Comparison of ENCODE assay signal across 22 cellular contexts in the genomic region with DNA sequence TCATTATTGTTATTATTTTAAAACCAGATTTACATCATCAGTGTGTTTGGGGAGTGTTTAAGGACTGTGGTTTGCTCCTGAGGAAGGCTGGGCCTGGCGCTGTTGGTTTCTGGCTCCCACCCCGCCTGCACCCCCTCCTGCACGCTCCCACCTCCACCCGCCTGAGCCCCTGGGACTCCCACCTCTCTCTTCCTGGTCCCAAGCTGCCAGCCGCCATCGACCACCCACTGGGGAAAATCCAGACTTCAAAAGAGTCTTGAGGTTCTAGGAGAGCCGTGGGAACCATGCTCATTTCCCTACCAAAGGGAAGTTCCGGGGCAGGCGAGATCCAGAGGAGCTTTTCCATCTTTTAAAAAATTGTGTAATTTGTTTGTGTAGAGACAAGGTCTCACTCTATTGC. TPM values are rescaled to one million over a fixed set of nuclear protein-coding genes. Genes with fewer than 3 reads are reported as not detected.
A peak's percentile ranks its signal among the peaks of the same experiment; 100 is the strongest.
DNase-seq lines count a peak whose midpoint lies in the region; ATAC-seq and TF ChIP-seq lines count a peak whose summit lies in the region.
"Had no signal": no experiment of that assay in that cellular context is flagged by ENCODE, and none has a peak within 500 bp of the region (broad histone marks: within the 10 kb centered on the region; RNA-seq: fewer than 3 reads in every experiment).

No MANE protein-coding gene starts in this region.

- H3K9ac ChIP-seq in BLaER1: no peak overlapping the region
- H3K9ac ChIP-seq in OCI-LY3 (ENCODE audit: low read length): peak overlapping the region; percentile 57; the same call in 1 of the 2 replicates
- H3K9ac ChIP-seq in endodermal cell (ENCODE audit: extremely low read depth, low read length, poor library complexity, severe bottlenecking): no peak overlapping the region
- H3K9ac ChIP-seq: GM23248 had no signal

- H3K27ac ChIP-seq in BLaER1 (no peak overlapping the region), GM23338 (ENCODE audit: low read depth) (no peak overlapping the region), OCI-LY3 (ENCODE audit: low read length) (peak overlapping the region; percentile 73), endodermal cell (ENCODE audit: low read depth, low read length) (no peak overlapping the region)
- H3K27ac ChIP-seq: A549, C4-2B, GM23248 had no signal

- H4K20me1 ChIP-seq in BLaER1 (no peaks in the 10 kb centered on the region), GM23338 (replicated peaks; ENCODE audit: insufficient read depth) (no peaks in the 10 kb centered on the region), OCI-LY3 (ENCODE audit: insufficient read depth, low read length) (no peaks in the 10 kb centered on the region)

- H3K79me2 ChIP-seq in GM23338 (replicated peaks; ENCODE audit: insufficient read depth) (no peaks in the 10 kb centered on the region), OCI-LY3 (ENCODE audit: low read length) (no peaks in the 10 kb centered on the region)

- ATAC-seq in GM23338 (no peak), GM19463 (IDR thresholded peaks at IDR 0.05; ENCODE audit: unreplicated experiment) (no peak), GM19351 (IDR thresholded peaks at IDR 0.05; ENCODE audit: unreplicated experiment) (no peak)
- ATAC-seq: A549 had no signal

- peaks cover 33% of the 10 kb centered on the region for H3K4me1 Mint-ChIP-seq in GM23338
- H3K4me1 Mint-ChIP-seq in endodermal cell: no peaks in the 10 kb centered on the region
- H3K4me1 Mint-ChIP-seq in endothelial cell (ENCODE audit: unreplicated experiment): no peaks in the 10 kb centered on the region
- H3K4me1 Mint-ChIP-seq: CD8-positive, alpha-beta memory T cell had no signal

- H3K27me3 Mint-ChIP-seq in GM23338 (ENCODE audit: insufficient read depth, low read depth, poor library complexity) (peaks cover 20% of the 10 kb centered on the region), endodermal cell (ENCODE audit: insufficient read depth) (peaks cover 16% of the 10 kb centered on the region), endothelial cell (ENCODE audit: unreplicated experiment) (peaks cover 4% of the 10 kb centered on the region)

- H3K4me2 ChIP-seq in BLaER1 (peak overlapping the region; percentile 40), GM23338 (no peak overlapping the region), OCI-LY3 (ENCODE audit: low read length) (peak overlapping the region; percentile 77)
- H3K4me2 ChIP-seq: A549 had no signal

- H3K9me3 ChIP-seq in BLaER1: no peaks in the 10 kb centered on the region
- H3K9me3 ChIP-seq in OCI-LY3 (ENCODE audit: insufficient read depth, low read length): no peaks in the 10 kb centered on the region
- H3K9me3 ChIP-seq in endodermal cell (ENCODE audit: control insufficient read depth, low read length): peaks cover 8% of the 10 kb centered on the region
- H3K9me3 ChIP-seq: A549, BE2C, HAP-1 had no signal

- H3K36me3 Mint-ChIP-seq in GM23338 (ENCODE audit: low read depth) (peaks cover 6% of the 10 kb centered on the region; the same call in 2 of the 3 replicates), endodermal cell (ENCODE audit: low read depth) (no peaks in the 10 kb centered on the region), endothelial cell (ENCODE audit: low read depth, unreplicated experiment) (no peaks in the 10 kb centered on the region)

- H3K9me3 Mint-ChIP-seq in GM23338: peaks cover 11% of the 10 kb centered on the region
- H3K9me3 Mint-ChIP-seq in endodermal cell: peaks cover 11% of the 10 kb centered on the region
- H3K9me3 Mint-ChIP-seq in endothelial cell (ENCODE audit: unreplicated experiment): no peaks in the 10 kb centered on the region
- H3K9me3 Mint-ChIP-seq: CD4-positive, alpha-beta T cell had no signal

- no peaks in the 10 kb centered on the region for H3K36me3 ChIP-seq in BLaER1
- no peaks in the 10 kb centered on the region for H3K36me3 ChIP-seq in GM23338 (ENCODE audit: insufficient read depth)
- H3K36me3 ChIP-seq in OCI-LY3 (replicated peaks; ENCODE audit: low read depth, low read length): no peaks in the 10 kb centered on the region
- H3K36me3 ChIP-seq in endodermal cell (ENCODE audit: control insufficient read depth, insufficient read depth, low read length): no peaks in the 10 kb centered on the region
- H3K36me3 ChIP-seq: BE2C, HAP-1 had no signal

- TF ChIP-seq CTCF in GM23338 (conservative IDR thresholded peaks at IDR 0.05; ENCODE audit: low read depth in 2 of 2) (no peak), OCI-LY3 (IDR thresholded peaks at IDR 0.05; ENCODE audit: low read depth, low read length) (no peak), endodermal cell (conservative IDR thresholded peaks at IDR 0.05) (no peak), endothelial cell (IDR thresholded peaks at IDR 0.05; ENCODE audit: unreplicated experiment) (no peak)

- H3K27ac Mint-ChIP-seq in GM23338 (no peak overlapping the region), endodermal cell (no peak overlapping the region), endothelial cell (ENCODE audit: unreplicated experiment) (no peak overlapping the region)
- H3K27ac Mint-ChIP-seq: CD4-positive, alpha-beta T cell had no signal

- DNase-seq in GM23338 (ENCODE audit: low spot score): no peak
- peak; percentile 52 for DNase-seq in endodermal cell
- DNase-seq in endothelial cell (ENCODE audit: low spot score): no peak
- DNase-seq in posterior vena cava (ENCODE audit: low spot score): no peak
- DNase-seq: 8988T; ACHN; AML-193; BE2C; CD4-positive, alpha-beta T cell; CD8-positive, alpha-beta memory T cell; DMS 273 treated with DMSO at 0.1 percent for 48 hours; DMS79; EL; GDM1; GM23248 had no signal

- H3K27me3 ChIP-seq in BLaER1 (peaks cover 9% of the 10 kb centered on the region; the same call in 1 of the 2 replicates), GM23338 (ENCODE audit: insufficient read depth) (no peaks in the 10 kb centered on the region), OCI-LY3 (ENCODE audit: low read depth, low read length) (no peaks in the 10 kb centered on the region), endodermal cell (ENCODE audit: control insufficient read depth, insufficient read depth, low read length, poor library complexity, severe bottlenecking) (no peaks in the 10 kb centered on the region)
- H3K27me3 ChIP-seq: BE2C had no signal

- H3K4me3 Mint-ChIP-seq in GM23338: no peak overlapping the region
- H3K4me3 Mint-ChIP-seq in endodermal cell: no peak overlapping the region
- no peak overlapping the region for H3K4me3 Mint-ChIP-seq in endothelial cell (ENCODE audit: unreplicated experiment)
- H3K4me3 Mint-ChIP-seq: CD4-positive, alpha-beta T cell; CD8-positive, alpha-beta memory T cell had no signal

- 0 out of 2 replicates have a peak, but pooled peaks cover 3% of the 10 kb centered on the region for H3F3A ChIP-seq in GM23338 (replicated peaks; ENCODE audit: low read depth)

- 75 to 76% methylated on average over 2 to 9 of the region's 9 CpGs for WGBS in endodermal cell (ENCODE audit: insufficient coverage in 1 of 2, insufficient read length in 1 of 2), 2 experiments

- H2AFZ ChIP-seq in GM23338: peak overlapping the region; percentile 47; the same call in 1 of the 2 replicates
- H2AFZ ChIP-seq in OCI-LY3 (ENCODE audit: low read depth, low read length): peak overlapping the region; percentile 95
- H2AFZ ChIP-seq: GM23248 had no signal

- H3K9me2 ChIP-seq in GM23338 (ENCODE audit: insufficient read depth): no peaks in the 10 kb centered on the region

- H3K4me3 ChIP-seq in BLaER1 (no peak overlapping the region), GM23338 (no peak overlapping the region), OCI-LY3 (ENCODE audit: low read length) (peak overlapping the region; percentile 64), endodermal cell (ENCODE audit: low read length) (no peak overlapping the region)
- H3K4me3 ChIP-seq: A549, GM23248, HAP-1 had no signal

- H3K4me1 ChIP-seq in BLaER1 (peaks cover 16% of the 10 kb centered on the region), GM23338 (ENCODE audit: insufficient read depth) (peaks cover 6% of the 10 kb centered on the region), OCI-LY3 (ENCODE audit: low read length) (peaks cover 43% of the 10 kb centered on the region), endodermal cell (ENCODE audit: control insufficient read depth, insufficient read depth, low read length) (no peaks in the 10 kb centered on the region)
- H3K4me1 ChIP-seq: BE2C, HAP-1 had no signal

- intact Hi-C loops in posterior vena cava (cut with DNase I): no loop called here

RNA-seq across cellular contexts. Expression of a gene that starts 35.0 kb away (rescaled TPM):
- total RNA-seq in GM23338 (2014; rRNA removed; shearing (Covaris generic)): 63.4 and 74.8 TPM in 2 replicates
- 38.0 and 42.5 TPM in 2 replicates for polyA plus RNA-seq in GM23338 (2016; fragmentation: Nextera tagmentation; extraction: Ambion mirVana)
- 10 to 100 TPM; 74.3 to 76.3 TPM for total RNA-seq in endodermal cell
- 60.9 TPM for polyA plus RNA-seq in endodermal cell (2013, experiment 1 of 2)
- polyA plus RNA-seq in endodermal cell (2013, experiment 2 of 2): 59.4 TPM
- 61.9 TPM for total RNA-seq in endothelial cell (ENCODE audit: unreplicated experiment)
- total RNA-seq in posterior vena cava: 10 to 100 TPM; 35.9 to 39.2 TPM
